In the genomic region with DNA sequence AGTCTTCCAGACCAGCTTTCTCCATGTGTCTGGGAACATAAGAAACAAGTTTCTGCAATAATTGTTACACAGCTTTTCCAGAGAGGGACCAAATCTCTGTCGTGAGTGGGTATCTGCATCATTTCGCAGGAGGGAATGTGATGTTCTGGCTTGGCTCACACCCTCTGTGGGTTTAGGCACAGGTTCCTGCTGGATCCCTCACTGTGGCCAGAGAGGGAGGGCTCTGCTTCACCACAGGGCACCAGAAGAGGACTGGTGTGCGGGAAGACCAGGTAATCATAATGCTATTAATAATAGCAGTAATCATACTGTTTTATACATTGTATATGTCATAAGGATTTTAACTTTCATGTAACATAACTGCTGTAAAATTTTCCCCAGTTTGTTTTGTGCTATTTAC, we compare ENCODE assay signal across 8 cellular contexts. TPM values are rescaled to one million over a fixed set of nuclear protein-coding genes. Genes with fewer than 3 reads are reported as not detected.
DNase-seq lines count a peak whose midpoint lies in the region; ATAC-seq and TF ChIP-seq lines count a peak whose summit lies in the region.
"Not testable (repeated sequence)": the region's sequence is repeated elsewhere in the genome, so short reads cannot be mapped to it uniquely, and the experiment has no call there.

No MANE protein-coding gene starts in this region.

- H4K91ac ChIP-seq in mesenchymal stem cell (ENCODE audit: low read length): not testable (repeated sequence)

- not testable (repeated sequence) for H3K4me1 ChIP-seq in mesenchymal stem cell (ENCODE audit: control insufficient read depth, insufficient read depth, low read depth, low read length)

- H2AK5ac ChIP-seq in mesenchymal stem cell (ENCODE audit: low read length, severe bottlenecking): not testable (repeated sequence)

- H2BK15ac ChIP-seq in mesenchymal stem cell (ENCODE audit: low read depth, poor library complexity, severe bottlenecking): not testable (repeated sequence)

- intact Hi-C loops in left cardiac atrium (cut with DNase I): not testable (repeated sequence)

- not testable (repeated sequence) for H2AFZ ChIP-seq in mesenchymal stem cell (ENCODE audit: low read depth, low read length)

- H3K27ac ChIP-seq in mesenchymal stem cell (ENCODE audit: low read length, poor library complexity, severe bottlenecking): not testable (repeated sequence)

- not testable (repeated sequence) for H3K4me2 ChIP-seq in mesenchymal stem cell (ENCODE audit: low read length, poor library complexity, severe bottlenecking)

- not testable (repeated sequence) for H3K27me3 ChIP-seq in mesenchymal stem cell (ENCODE audit: control insufficient read depth in 1 of 2, insufficient read depth in 1 of 2, low read length in 2 of 2)

- not testable (repeated sequence) for H3K79me1 ChIP-seq in mesenchymal stem cell (replicated peaks; ENCODE audit: low read length, poor library complexity, severe bottlenecking)

- not testable (repeated sequence) for H3K4me3 Mint-ChIP-seq in WTC11

- not testable (repeated sequence) for H2BK5ac ChIP-seq in mesenchymal stem cell (ENCODE audit: low read depth, low read length, poor library complexity, severe bottlenecking)

- not testable (repeated sequence) for H3K4ac ChIP-seq in mesenchymal stem cell (ENCODE audit: low read depth in 1 of 2, low read length in 2 of 2)

- not testable (repeated sequence) for H4K8ac ChIP-seq in mesenchymal stem cell (ENCODE audit: low read length)

- not testable (repeated sequence) for H3K9me3 Mint-ChIP-seq in WTC11

- H2BK120ac ChIP-seq in mesenchymal stem cell (ENCODE audit: low read depth, low read length): not testable (repeated sequence)

- POLR2A ChIA-PET in WTC11 (lab: Charles Lee): not testable (repeated sequence)

- CTCF ChIA-PET in WTC11 (lab: Charles Lee): not testable (repeated sequence)

- not testable (repeated sequence) for H3K9me3 ChIP-seq in mesenchymal stem cell (ENCODE audit: control insufficient read depth, low read length)

- not testable (repeated sequence) for H3K4me1 Mint-ChIP-seq in WTC11

- H3K9ac ChIP-seq in mesenchymal stem cell (ENCODE audit: low read length): not testable (repeated sequence)

- H3K27ac Mint-ChIP-seq in WTC11: not testable (repeated sequence)

- not testable (repeated sequence) for H2BK12ac ChIP-seq in mesenchymal stem cell (ENCODE audit: low read length in 2 of 2)

- peaks cover 13% of the 10 kb centered on the region for H3K27me3 Mint-ChIP-seq in WTC11 (ENCODE audit: low read depth)

- H3K36me3 Mint-ChIP-seq in WTC11: not testable (repeated sequence)

- not testable (repeated sequence) for H3K36me3 ChIP-seq in mesenchymal stem cell (ENCODE audit: control insufficient read depth in 1 of 2, insufficient read depth in 2 of 2, low read depth in 1 of 2, low read length in 2 of 2)

- in situ Hi-C loops in GM13977 (cut with MboI; ENCODE audit: low pct_unique_long_range_greater_than_20kb, low sequenced_read_pairs, unreplicated experiment): not testable (repeated sequence)

- H3K18ac ChIP-seq in mesenchymal stem cell (ENCODE audit: low read depth in 1 of 2, low read length in 2 of 2): not testable (repeated sequence)

- not testable (repeated sequence) for ATAC-seq in WTC11
- ATAC-seq in left cardiac atrium: peak in 1 of 2 donors; percentile 9

- H3K14ac ChIP-seq in mesenchymal stem cell (ENCODE audit: low read length in 2 of 2): not testable (repeated sequence)

- 44% methylated on average over 2 of the region's 3 CpGs for WGBS in mesenchymal stem cell

- not testable (repeated sequence) for TF ChIP-seq CTCF in GM13977 (IDR thresholded peaks at IDR 0.05; ENCODE audit: extremely low read depth, insufficient read depth, missing control alignments); WTC11 (IDR thresholded peaks at IDR 0.05)

- peak; percentile 21 for DNase-seq in AG20443 (ENCODE audit: low spot score)
- DNase-seq in GM13977 (ENCODE audit: low spot score): peak; percentile 5
- DNase-seq in M059J (ENCODE audit: low read depth): peak; percentile 9
- peak; percentile 21 for DNase-seq in WTC11 (ENCODE audit: low spot score)
- DNase-seq in dermis blood vessel endothelial cell: peak; percentile 13
- DNase-seq in left cardiac atrium: peak; percentile 12
- peak; percentile 10 for DNase-seq in mesenchymal stem cell
- DNase-seq in superior temporal gyrus (ENCODE audit: extremely low spot score): peak; percentile 28

- not testable (repeated sequence) for H3K4me3 ChIP-seq in mesenchymal stem cell (ENCODE audit: insufficient read depth in 1 of 2, low read depth in 1 of 2, low read length in 2 of 2)

- not testable (repeated sequence) for H3K23ac ChIP-seq in mesenchymal stem cell (ENCODE audit: low read length in 2 of 2)

RNA-seq across cellular contexts. Expression of a gene that starts 41.3 kb away (rescaled TPM):
- total RNA-seq in M059J (2014; rRNA removed; shearing (Covaris generic)): 3.6 and 3.9 TPM in 2 replicates
- total RNA-seq in WTC11 (2021) (5.6 to 6.0 TPM (median 5.9 TPM) in 3 replicates), dermis blood vessel endothelial cell (3.4 and 6.4 TPM in 2 replicates), left cardiac atrium (1 to 10 TPM; 2.0 to 2.9 TPM)
- polyA plus RNA-seq in mesenchymal stem cell (2013, experiment 1 of 2): 4.8 TPM
- polyA plus RNA-seq in mesenchymal stem cell (2013, experiment 2 of 2): 2.3 TPM
